ENCODE assay signal across 1 cellular context in genomic region chr5:160269017-160269416, GRCh38.
TF ChIP-seq lines count a peak whose summit lies in the region.

No MANE protein-coding gene starts in this region.

TF ChIP-seq in K562, 482 proteins besides CTCF, POLR2A, EP300 and RAD21 (continued from another document and continues in another):
- TF ChIP-seq, protein P1, sequence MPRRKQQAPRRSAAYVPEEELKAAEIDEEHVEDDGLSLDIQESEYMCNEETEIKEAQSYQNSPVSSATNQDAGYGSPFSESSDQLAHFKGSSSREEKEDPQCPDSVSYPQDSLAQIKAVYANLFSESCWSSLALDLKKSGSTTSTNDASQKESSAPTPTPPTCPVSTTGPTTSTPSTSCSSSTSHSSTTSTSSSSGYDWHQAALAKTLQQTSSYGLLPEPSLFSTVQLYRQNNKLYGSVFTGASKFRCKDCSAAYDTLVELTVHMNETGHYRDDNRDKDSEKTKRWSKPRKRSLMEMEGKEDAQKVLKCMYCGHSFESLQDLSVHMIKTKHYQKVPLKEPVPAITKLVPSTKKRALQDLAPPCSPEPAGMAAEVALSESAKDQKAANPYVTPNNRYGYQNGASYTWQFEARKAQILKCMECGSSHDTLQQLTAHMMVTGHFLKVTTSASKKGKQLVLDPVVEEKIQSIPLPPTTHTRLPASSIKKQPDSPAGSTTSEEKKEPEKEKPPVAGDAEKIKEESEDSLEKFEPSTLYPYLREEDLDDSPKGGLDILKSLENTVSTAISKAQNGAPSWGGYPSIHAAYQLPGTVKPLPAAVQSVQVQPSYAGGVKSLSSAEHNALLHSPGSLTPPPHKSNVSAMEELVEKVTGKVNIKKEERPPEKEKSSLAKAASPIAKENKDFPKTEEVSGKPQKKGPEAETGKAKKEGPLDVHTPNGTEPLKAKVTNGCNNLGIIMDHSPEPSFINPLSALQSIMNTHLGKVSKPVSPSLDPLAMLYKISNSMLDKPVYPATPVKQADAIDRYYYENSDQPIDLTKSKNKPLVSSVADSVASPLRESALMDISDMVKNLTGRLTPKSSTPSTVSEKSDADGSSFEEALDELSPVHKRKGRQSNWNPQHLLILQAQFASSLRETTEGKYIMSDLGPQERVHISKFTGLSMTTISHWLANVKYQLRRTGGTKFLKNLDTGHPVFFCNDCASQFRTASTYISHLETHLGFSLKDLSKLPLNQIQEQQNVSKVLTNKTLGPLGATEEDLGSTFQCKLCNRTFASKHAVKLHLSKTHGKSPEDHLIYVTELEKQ (CRISPR knock-in tag; IDR thresholded peaks at IDR 0.05), result no peak
- TF ChIP-seq RBM22 (IDR thresholded peaks at IDR 0.05; ENCODE audit: low read depth, low read length, poor library complexity, severe bottlenecking), result no peak
- no peak for TF ChIP-seq RHOXF2B (CRISPR knock-in tag; conservative IDR thresholded peaks at IDR 0.05)
- no peak for TF ChIP-seq GATAD2A (IDR thresholded peaks at IDR 0.05)
- TF ChIP-seq CEBPG (CRISPR knock-in tag; IDR thresholded peaks at IDR 0.05), result no peak
- 0 out of 4 replicates have a peak, but pooled peaks of 1 of the 2 experiments have one; percentile 26 for TF ChIP-seq CEBPG (tag; conservative IDR thresholded peaks at IDR 0.05 in 1 of 2, IDR thresholded peaks at IDR 0.05 in 1 of 2)
- TF ChIP-seq ETV1 (tag; conservative IDR thresholded peaks at IDR 0.05; ENCODE audit: low read depth), result no peak
- no peak for TF ChIP-seq ELF4 (CRISPR knock-in tag; IDR thresholded peaks at IDR 0.05)
- TF ChIP-seq WHSC1 (IDR thresholded peaks at IDR 0.05; ENCODE audit: low read length), result no peak
- no peak for TF ChIP-seq PBX2 (CRISPR knock-in tag; IDR thresholded peaks at IDR 0.05; ENCODE audit: low read depth)
- 0 out of 2 replicates have a peak, but pooled peaks have one; percentile 22 for TF ChIP-seq PBX2 (tag; conservative IDR thresholded peaks at IDR 0.05; ENCODE audit: low read depth)
- no peak for TF ChIP-seq ILK (tag; IDR thresholded peaks at IDR 0.05; ENCODE audit: borderline replicate concordance, low read depth)
- TF ChIP-seq L3MBTL2 (IDR thresholded peaks at IDR 0.05), result peak; percentile 25; the same call in 1 of the 2 replicates
- peak; percentile 33; the same call in 1 of the 2 replicates for TF ChIP-seq USF1 (CRISPR knock-in tag; IDR thresholded peaks at IDR 0.05)
- 0 out of 2 replicates have a peak, but pooled peaks have one; percentile 30 for TF ChIP-seq HIVEP1 (CRISPR knock-in tag; IDR thresholded peaks at IDR 0.05)
- TF ChIP-seq ZNF408 (CRISPR knock-in tag; IDR thresholded peaks at IDR 0.05; ENCODE audit: low read depth), result no peak
- TF ChIP-seq SAFB (IDR thresholded peaks at IDR 0.05; ENCODE audit: borderline replicate concordance, low read depth, low read length), result no peak
- TF ChIP-seq, protein P2, sequence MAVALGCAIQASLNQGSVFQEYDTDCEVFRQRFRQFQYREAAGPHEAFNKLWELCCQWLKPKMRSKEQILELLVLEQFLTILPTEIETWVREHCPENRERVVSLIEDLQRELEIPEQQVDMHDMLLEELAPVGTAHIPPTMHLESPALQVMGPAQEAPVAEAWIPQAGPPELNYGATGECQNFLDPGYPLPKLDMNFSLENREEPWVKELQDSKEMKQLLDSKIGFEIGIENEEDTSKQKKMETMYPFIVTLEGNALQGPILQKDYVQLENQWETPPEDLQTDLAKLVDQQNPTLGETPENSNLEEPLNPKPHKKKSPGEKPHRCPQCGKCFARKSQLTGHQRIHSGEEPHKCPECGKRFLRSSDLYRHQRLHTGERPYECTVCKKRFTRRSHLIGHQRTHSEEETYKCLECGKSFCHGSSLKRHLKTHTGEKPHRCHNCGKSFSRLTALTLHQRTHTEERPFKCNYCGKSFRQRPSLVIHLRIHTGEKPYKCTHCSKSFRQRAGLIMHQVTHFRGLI (CRISPR knock-in tag; IDR thresholded peaks at IDR 0.05), result no peak
- no peak for TF ChIP-seq ZNF347 (CRISPR knock-in tag; IDR thresholded peaks at IDR 0.05; ENCODE audit: low read depth)
- peak; percentile 44 for TF ChIP-seq CREM (IDR thresholded peaks at IDR 0.05; ENCODE audit: low read depth)
- TF ChIP-seq ZNF23 (CRISPR knock-in tag; IDR thresholded peaks at IDR 0.05), result no peak
- TF ChIP-seq ETV5 (CRISPR knock-in tag; IDR thresholded peaks at IDR 0.05; ENCODE audit: low read depth), result no peak
- no peak for TF ChIP-seq ATF1 (CRISPR knock-in tag; IDR thresholded peaks at IDR 0.05)
- peak; percentile 51; the same call in 1 of the 2 replicates for TF ChIP-seq ATF1 (tag; IDR thresholded peaks at IDR 0.05)
- no peak for TF ChIP-seq ZBTB17 (CRISPR knock-in tag; IDR thresholded peaks at IDR 0.05)
- TF ChIP-seq NR2C2 (CRISPR knock-in tag; IDR thresholded peaks at IDR 0.05), result no peak
- peak; percentile 52; the same call in 1 of the 2 replicates for TF ChIP-seq NR2C2 (tag; IDR thresholded peaks at IDR 0.05)
- no peak for TF ChIP-seq IFI16 (CRISPR knock-in tag; IDR thresholded peaks at IDR 0.05)
- TF ChIP-seq SMARCC2 (IDR thresholded peaks at IDR 0.05; ENCODE audit: low read depth), result no peak
- TF ChIP-seq, protein P3, sequence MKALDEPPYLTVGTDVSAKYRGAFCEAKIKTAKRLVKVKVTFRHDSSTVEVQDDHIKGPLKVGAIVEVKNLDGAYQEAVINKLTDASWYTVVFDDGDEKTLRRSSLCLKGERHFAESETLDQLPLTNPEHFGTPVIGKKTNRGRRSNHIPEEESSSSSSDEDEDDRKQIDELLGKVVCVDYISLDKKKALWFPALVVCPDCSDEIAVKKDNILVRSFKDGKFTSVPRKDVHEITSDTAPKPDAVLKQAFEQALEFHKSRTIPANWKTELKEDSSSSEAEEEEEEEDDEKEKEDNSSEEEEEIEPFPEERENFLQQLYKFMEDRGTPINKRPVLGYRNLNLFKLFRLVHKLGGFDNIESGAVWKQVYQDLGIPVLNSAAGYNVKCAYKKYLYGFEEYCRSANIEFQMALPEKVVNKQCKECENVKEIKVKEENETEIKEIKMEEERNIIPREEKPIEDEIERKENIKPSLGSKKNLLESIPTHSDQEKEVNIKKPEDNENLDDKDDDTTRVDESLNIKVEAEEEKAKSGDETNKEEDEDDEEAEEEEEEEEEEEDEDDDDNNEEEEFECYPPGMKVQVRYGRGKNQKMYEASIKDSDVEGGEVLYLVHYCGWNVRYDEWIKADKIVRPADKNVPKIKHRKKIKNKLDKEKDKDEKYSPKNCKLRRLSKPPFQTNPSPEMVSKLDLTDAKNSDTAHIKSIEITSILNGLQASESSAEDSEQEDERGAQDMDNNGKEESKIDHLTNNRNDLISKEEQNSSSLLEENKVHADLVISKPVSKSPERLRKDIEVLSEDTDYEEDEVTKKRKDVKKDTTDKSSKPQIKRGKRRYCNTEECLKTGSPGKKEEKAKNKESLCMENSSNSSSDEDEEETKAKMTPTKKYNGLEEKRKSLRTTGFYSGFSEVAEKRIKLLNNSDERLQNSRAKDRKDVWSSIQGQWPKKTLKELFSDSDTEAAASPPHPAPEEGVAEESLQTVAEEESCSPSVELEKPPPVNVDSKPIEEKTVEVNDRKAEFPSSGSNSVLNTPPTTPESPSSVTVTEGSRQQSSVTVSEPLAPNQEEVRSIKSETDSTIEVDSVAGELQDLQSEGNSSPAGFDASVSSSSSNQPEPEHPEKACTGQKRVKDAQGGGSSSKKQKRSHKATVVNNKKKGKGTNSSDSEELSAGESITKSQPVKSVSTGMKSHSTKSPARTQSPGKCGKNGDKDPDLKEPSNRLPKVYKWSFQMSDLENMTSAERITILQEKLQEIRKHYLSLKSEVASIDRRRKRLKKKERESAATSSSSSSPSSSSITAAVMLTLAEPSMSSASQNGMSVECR (CRISPR knock-in tag; IDR thresholded peaks at IDR 0.05), result no peak
- no peak for TF ChIP-seq CREBBP (IDR thresholded peaks at IDR 0.05; ENCODE audit: low read depth, low read length)
- no peak for TF ChIP-seq TGIF2 (CRISPR knock-in tag; IDR thresholded peaks at IDR 0.05)
- peak; percentile 74 for TF ChIP-seq ATF7 (IDR thresholded peaks at IDR 0.05)
- TF ChIP-seq MCM7 (IDR thresholded peaks at IDR 0.05), result no peak
- TF ChIP-seq MTA2 (IDR thresholded peaks at IDR 0.05; ENCODE audit: low read depth), result no peak
- TF ChIP-seq, protein P4, sequence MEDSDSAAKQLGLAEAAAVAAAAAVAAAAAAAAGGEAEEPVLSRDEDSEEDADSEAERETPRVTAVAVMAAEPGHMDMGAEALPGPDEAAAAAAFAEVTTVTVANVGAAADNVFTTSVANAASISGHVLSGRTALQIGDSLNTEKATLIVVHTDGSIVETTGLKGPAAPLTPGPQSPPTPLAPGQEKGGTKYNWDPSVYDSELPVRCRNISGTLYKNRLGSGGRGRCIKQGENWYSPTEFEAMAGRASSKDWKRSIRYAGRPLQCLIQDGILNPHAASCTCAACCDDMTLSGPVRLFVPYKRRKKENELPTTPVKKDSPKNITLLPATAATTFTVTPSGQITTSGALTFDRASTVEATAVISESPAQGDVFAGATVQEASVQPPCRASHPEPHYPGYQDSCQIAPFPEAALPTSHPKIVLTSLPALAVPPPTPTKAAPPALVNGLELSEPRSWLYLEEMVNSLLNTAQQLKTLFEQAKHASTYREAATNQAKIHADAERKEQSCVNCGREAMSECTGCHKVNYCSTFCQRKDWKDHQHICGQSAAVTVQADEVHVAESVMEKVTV (CRISPR knock-in tag; IDR thresholded peaks at IDR 0.05), result no peak
- TF ChIP-seq, protein P5, sequence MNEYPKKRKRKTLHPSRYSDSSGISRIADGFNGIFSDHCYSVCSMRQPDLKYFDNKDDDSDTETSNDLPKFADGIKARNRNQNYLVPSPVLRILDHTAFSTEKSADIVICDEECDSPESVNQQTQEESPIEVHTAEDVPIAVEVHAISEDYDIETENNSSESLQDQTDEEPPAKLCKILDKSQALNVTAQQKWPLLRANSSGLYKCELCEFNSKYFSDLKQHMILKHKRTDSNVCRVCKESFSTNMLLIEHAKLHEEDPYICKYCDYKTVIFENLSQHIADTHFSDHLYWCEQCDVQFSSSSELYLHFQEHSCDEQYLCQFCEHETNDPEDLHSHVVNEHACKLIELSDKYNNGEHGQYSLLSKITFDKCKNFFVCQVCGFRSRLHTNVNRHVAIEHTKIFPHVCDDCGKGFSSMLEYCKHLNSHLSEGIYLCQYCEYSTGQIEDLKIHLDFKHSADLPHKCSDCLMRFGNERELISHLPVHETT (CRISPR knock-in tag; conservative IDR thresholded peaks at IDR 0.05 in 1 of 2, IDR thresholded peaks at IDR 0.05 in 1 of 2), result no peak
- TF ChIP-seq KDM1A (IDR thresholded peaks at IDR 0.05), result no peak
- TF ChIP-seq SOX6 (IDR thresholded peaks at IDR 0.05), result peak; percentile 31; the same call in 1 of the 2 replicates
- TF ChIP-seq SMAD4 (CRISPR knock-in tag; conservative IDR thresholded peaks at IDR 0.05), result no peak
- no peak for TF ChIP-seq TCF7 (IDR thresholded peaks at IDR 0.05; ENCODE audit: borderline replicate concordance)
- TF ChIP-seq RBBP5 (IDR thresholded peaks at IDR 0.05; ENCODE audit: borderline replicate concordance, insufficient read depth, low read length, poor library complexity, severe bottlenecking), result no peak
- TF ChIP-seq DDX20 (tag; IDR thresholded peaks at IDR 0.05; ENCODE audit: low read depth), result no peak
- no peak for TF ChIP-seq POLR2G (IDR thresholded peaks at IDR 0.05; ENCODE audit: low read depth, low read length)
- TF ChIP-seq ATF3 (IDR thresholded peaks at IDR 0.05), result peak; percentile 75
- no peak for TF ChIP-seq ATF3 (CRISPR knock-in tag; conservative IDR thresholded peaks at IDR 0.05)
- TF ChIP-seq CBFA2T3 (IDR thresholded peaks at IDR 0.05), result no peak
- TF ChIP-seq, protein P6, sequence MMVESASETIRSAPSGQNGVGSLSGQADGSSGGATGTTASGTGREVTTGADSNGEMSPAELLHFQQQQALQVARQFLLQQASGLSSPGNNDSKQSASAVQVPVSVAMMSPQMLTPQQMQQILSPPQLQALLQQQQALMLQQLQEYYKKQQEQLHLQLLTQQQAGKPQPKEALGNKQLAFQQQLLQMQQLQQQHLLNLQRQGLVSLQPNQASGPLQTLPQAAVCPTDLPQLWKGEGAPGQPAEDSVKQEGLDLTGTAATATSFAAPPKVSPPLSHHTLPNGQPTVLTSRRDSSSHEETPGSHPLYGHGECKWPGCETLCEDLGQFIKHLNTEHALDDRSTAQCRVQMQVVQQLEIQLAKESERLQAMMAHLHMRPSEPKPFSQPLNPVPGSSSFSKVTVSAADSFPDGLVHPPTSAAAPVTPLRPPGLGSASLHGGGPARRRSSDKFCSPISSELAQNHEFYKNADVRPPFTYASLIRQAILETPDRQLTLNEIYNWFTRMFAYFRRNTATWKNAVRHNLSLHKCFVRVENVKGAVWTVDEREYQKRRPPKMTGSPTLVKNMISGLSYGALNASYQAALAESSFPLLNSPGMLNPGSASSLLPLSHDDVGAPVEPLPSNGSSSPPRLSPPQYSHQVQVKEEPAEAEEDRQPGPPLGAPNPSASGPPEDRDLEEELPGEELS (CRISPR knock-in tag; IDR thresholded peaks at IDR 0.05; ENCODE audit: borderline replicate concordance), result no peak
- TF ChIP-seq BHLHE40 (IDR thresholded peaks at IDR 0.05; ENCODE audit: low read length), result peak; percentile 72
- TF ChIP-seq TFAM (CRISPR knock-in tag; conservative IDR thresholded peaks at IDR 0.05), result no peak
- TF ChIP-seq SAFB2 (IDR thresholded peaks at IDR 0.05; ENCODE audit: borderline replicate concordance, low read depth, low read length, severe bottlenecking), result no peak
